In the genomic region with DNA sequence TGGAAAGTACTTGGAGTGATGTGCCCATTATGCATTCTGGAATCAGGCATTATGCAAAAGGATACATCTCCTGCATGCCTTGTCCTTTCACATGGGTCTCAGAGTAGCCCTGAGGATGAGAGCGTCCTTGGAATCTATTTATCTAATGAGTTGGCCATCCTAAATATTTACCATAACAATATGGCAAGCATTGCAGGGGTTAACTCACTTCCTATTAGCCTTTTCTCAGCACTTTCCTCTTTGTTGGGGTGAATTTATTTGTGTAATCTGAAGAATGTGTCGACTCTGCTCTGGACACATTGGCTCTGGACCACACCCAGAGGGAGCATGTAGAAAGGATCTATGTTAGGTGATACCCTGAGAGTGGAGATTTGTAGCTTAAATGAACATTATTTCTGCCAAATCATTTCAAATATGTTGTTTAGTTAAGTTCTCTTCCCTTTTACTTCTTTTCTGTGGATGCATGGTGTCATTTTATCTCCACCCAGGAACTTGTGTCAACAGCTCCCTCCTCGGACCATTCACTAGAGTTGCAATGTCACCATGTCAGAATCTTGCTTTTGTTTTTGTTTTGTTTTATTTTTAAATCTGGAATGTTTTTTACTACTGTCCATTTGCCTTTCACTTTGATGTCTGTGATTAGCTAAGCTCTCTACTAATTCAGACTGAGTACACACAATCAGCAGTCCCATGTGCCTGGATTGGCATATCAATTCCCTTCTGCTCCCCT, we compare ENCODE assay signal across 11 cellular contexts.
DNase-seq lines count a peak whose midpoint lies in the region; ATAC-seq and TF ChIP-seq lines count a peak whose summit lies in the region.
"Had no signal": no experiment of that assay in that cellular context is flagged by ENCODE, and none has a peak within 500 bp of the region (broad histone marks: within the 10 kb centered on the region; RNA-seq: fewer than 3 reads in every experiment).

No MANE protein-coding gene starts in this region.

- TF ChIP-seq CTCF in brain (conservative IDR thresholded peaks at IDR 0.05) (peak; percentile 41 to 72), Peyer's patch (IDR thresholded peaks at IDR 0.05) (no peak)

- peaks cover 66% of the 10 kb centered on the region for H3K4me1 Mint-ChIP-seq in brain
- H3K4me1 Mint-ChIP-seq: naive thymus-derived CD8-positive, alpha-beta T cell; T-helper 17 cell had no signal

- peak overlapping the region; percentile 76 for H3K9ac ChIP-seq in HUES6 (ENCODE audit: low read length)

- H3K36me3 ChIP-seq in HUES6 (ENCODE audit: control insufficient read depth, insufficient read depth, low read length), result no peaks in the 10 kb centered on the region
- H3K36me3 ChIP-seq in Peyer's patch, result no peaks in the 10 kb centered on the region

- peak overlapping the region in 4 of 5 experiments; percentile 7 to 66 (median 43) for H3K4me3 Mint-ChIP-seq in brain
- H3K4me3 Mint-ChIP-seq: naive thymus-derived CD8-positive, alpha-beta T cell; T-helper 17 cell had no signal

- no peaks in the 10 kb centered on the region for H3K36me3 Mint-ChIP-seq in brain
- H3K36me3 Mint-ChIP-seq: naive thymus-derived CD8-positive, alpha-beta T cell had no signal

- H3K27me3 Mint-ChIP-seq in brain, result no peaks in the 10 kb centered on the region
- H3K27me3 Mint-ChIP-seq: T-helper 17 cell had no signal

- ATAC-seq in activated CD4-positive, CD25-positive, alpha-beta regulatory T cell treated with anti-CD3 and anti-CD28 coated beads, Interleukin-2, amount 50 U/mL, for 24 hours, result no peak
- no peak for ATAC-seq in HG03439 (IDR thresholded peaks at IDR 0.05; ENCODE audit: unreplicated experiment)
- ATAC-seq: naive thymus-derived CD8-positive, alpha-beta T cell; T-helper 17 cell had no signal

- DNase-seq in ELF-1 (ENCODE audit: low read depth, low spot score), result peak; percentile 41
- DNase-seq in midbrain (lab: John Stamatoyannopoulos, UW), result peak; percentile 38
- no peak for DNase-seq in Peyer's patch
- no peak for DNase-seq in NCI-H2081 treated with DMSO at 0.1 percent for 48 hours (lab: John Stamatoyannopoulos, UW)
- DNase-seq: KBM-7; naive thymus-derived CD8-positive, alpha-beta T cell; T-helper 17 cell had no signal

- H3K4me3 ChIP-seq in HUES6 (ENCODE audit: low read depth, low read length), result peak overlapping the region; percentile 35
- no peak overlapping the region for H3K4me3 ChIP-seq in Peyer's patch

- H3K27ac Mint-ChIP-seq in brain, result peak overlapping the region in 4 of 5 experiments; percentile 17 to 92 (median 72)
- H3K27ac Mint-ChIP-seq: naive thymus-derived CD8-positive, alpha-beta T cell; T-helper 17 cell had no signal

- H3K4me1 ChIP-seq in HUES6 (ENCODE audit: control insufficient read depth, insufficient read depth, low read length), result peaks cover 92% of the 10 kb centered on the region
- H3K4me1 ChIP-seq in Peyer's patch, result no peaks in the 10 kb centered on the region

- no peaks in the 10 kb centered on the region for H3K9me3 Mint-ChIP-seq in brain

- H3K9me3 ChIP-seq in HUES6 (ENCODE audit: control insufficient read depth, insufficient read depth, low read depth, low read length) (no peaks in the 10 kb centered on the region), Peyer's patch (no peaks in the 10 kb centered on the region)

- no peak for TF ChIP-seq POLR2A in Peyer's patch (IDR thresholded peaks at IDR 0.05)

- H3K27me3 ChIP-seq in HUES6 (ENCODE audit: control insufficient read depth, insufficient read depth, low read length), result no peaks in the 10 kb centered on the region
- no peaks in the 10 kb centered on the region for H3K27me3 ChIP-seq in Peyer's patch

- H3K27ac ChIP-seq in HUES6 (ENCODE audit: low read depth, low read length) (peak overlapping the region; percentile 85), Peyer's patch (no peak overlapping the region)

Comparison
In these comparisons a context has a peak if more than half of its experiments do, and no peak if none do; other contexts are left out.
1. DNase-seq: peak in ELF-1 (single experiment) and midbrain (single experiment); none in Peyer's patch (0 of 3) and NCI-H2081 treated with DMSO at 0.1 percent for 48 hours (single experiment).
2. CTCF ChIP-seq: peak in brain (2 of 2); none in Peyer's patch (0 of 6).